ENCODE assay signal across 1 cellular context in the genomic region with DNA sequence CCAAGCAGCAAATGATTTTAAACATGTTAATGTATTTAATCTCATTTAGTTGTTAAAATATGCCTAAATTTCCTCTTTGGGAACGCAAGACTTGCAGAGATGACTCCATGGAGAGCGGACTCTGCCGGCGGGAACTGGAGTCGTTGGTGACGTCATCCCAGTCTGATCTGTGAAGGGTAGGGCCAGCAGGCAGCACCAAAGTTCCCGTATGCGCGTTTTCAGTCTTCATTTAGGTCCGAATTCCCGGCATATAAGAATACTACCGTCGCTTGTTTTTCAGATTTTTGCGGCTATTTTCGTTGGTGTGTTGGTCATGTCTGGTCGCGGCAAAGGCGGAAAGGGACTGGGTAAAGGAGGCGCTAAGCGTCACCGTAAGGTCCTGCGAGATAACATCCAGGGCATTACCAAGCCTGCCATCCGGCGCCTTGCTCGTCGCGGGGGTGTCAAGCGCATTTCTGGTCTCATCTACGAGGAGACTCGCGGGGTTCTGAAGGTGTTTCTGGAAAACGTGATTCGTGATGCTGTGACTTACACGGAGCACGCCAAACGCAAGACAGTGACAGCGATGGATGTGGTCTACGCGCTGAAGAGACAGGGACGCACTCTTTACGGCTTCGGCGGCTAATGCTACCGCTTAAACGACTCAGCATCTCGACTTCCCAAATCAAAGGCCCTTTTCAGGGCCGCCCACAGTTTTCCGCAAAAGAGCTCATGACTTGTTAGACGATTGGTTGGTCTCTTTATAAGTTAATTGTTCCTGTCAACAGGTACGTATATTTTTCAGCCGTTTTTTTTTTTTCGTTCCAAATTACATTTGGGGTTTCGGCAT.
TF ChIP-seq lines count a peak whose summit lies in the region.

No MANE protein-coding gene starts in this region.

TF ChIP-seq in HepG2, 621 proteins besides CTCF, POLR2A, EP300 and RAD21 (continued from another document and continues in another):
- TF ChIP-seq TERF1 (CRISPR knock-in tag; IDR thresholded peaks at IDR 0.05), result no peak
- peak; percentile 43; the same call in 1 of the 2 replicates for TF ChIP-seq ZNF703 (CRISPR knock-in tag; IDR thresholded peaks at IDR 0.05; ENCODE audit: borderline replicate concordance)
- TF ChIP-seq HNRNPLL (IDR thresholded peaks at IDR 0.05; ENCODE audit: low read depth, low read length, poor library complexity, severe bottlenecking), result peak; percentile 53
- TF ChIP-seq ZNF878 (CRISPR knock-in tag; IDR thresholded peaks at IDR 0.05), result peak; percentile 93; the same call in 1 of the 2 replicates
- TF ChIP-seq, protein P1, sequence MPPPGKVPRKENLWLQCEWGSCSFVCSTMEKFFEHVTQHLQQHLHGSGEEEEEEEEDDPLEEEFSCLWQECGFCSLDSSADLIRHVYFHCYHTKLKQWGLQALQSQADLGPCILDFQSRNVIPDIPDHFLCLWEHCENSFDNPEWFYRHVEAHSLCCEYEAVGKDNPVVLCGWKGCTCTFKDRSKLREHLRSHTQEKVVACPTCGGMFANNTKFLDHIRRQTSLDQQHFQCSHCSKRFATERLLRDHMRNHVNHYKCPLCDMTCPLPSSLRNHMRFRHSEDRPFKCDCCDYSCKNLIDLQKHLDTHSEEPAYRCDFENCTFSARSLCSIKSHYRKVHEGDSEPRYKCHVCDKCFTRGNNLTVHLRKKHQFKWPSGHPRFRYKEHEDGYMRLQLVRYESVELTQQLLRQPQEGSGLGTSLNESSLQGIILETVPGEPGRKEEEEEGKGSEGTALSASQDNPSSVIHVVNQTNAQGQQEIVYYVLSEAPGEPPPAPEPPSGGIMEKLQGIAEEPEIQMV (CRISPR knock-in tag; IDR thresholded peaks at IDR 0.05; ENCODE audit: low read depth), result peak; percentile 100
- peak; percentile 88 for TF ChIP-seq ZSCAN9 (CRISPR knock-in tag; IDR thresholded peaks at IDR 0.05; ENCODE audit: borderline replicate concordance)
- TF ChIP-seq ZSCAN21 (CRISPR knock-in tag; IDR thresholded peaks at IDR 0.05; ENCODE audit: borderline replicate concordance), result 0 out of 2 replicates have a peak, but pooled peaks have one; percentile 19
- peak; percentile 71 for TF ChIP-seq PHF8 (CRISPR knock-in tag; IDR thresholded peaks at IDR 0.05)
- TF ChIP-seq, protein P2, sequence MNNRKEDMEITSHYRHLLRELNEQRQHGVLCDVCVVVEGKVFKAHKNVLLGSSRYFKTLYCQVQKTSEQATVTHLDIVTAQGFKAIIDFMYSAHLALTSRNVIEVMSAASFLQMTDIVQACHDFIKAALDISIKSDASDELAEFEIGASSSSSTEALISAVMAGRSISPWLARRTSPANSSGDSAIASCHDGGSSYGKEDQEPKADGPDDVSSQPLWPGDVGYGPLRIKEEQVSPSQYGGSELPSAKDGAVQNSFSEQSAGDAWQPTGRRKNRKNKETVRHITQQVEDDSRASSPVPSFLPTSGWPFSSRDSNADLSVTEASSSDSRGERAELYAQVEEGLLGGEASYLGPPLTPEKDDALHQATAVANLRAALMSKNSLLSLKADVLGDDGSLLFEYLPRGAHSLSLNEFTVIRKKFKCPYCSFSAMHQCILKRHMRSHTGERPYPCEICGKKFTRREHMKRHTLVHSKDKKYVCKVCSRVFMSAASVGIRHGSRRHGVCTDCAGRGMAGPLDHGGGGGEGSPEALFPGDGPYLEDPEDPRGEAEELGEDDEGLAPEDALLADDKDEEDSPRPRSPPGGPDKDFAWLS (CRISPR knock-in tag; IDR thresholded peaks at IDR 0.05; ENCODE audit: borderline replicate concordance), result no peak
- TF ChIP-seq, protein P3, sequence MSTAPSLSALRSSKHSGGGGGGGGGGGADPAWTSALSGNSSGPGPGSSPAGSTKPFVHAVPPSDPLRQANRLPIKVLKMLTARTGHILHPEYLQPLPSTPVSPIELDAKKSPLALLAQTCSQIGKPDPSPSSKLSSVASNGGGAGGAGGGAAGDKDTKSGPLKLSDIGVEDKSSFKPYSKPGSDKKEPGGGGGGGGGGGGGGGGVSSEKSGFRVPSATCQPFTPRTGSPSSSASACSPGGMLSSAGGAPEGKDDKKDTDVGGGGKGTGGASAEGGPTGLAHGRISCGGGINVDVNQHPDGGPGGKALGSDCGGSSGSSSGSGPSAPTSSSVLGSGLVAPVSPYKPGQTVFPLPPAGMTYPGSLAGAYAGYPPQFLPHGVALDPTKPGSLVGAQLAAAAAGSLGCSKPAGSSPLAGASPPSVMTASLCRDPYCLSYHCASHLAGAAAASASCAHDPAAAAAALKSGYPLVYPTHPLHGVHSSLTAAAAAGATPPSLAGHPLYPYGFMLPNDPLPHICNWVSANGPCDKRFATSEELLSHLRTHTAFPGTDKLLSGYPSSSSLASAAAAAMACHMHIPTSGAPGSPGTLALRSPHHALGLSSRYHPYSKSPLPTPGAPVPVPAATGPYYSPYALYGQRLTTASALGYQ (CRISPR knock-in tag; IDR thresholded peaks at IDR 0.05), result no peak; the same call in 1 of the 2 replicates
- TF ChIP-seq THAP9 (CRISPR knock-in tag; IDR thresholded peaks at IDR 0.05; ENCODE audit: borderline replicate concordance), result peak; percentile 17; the same call in 1 of the 2 replicates
- TF ChIP-seq AHR (CRISPR knock-in tag; IDR thresholded peaks at IDR 0.05), result peak; percentile 88; the same call in 1 of the 2 replicates
- TF ChIP-seq ZNF280D (CRISPR knock-in tag; IDR thresholded peaks at IDR 0.05), result no peak
- TF ChIP-seq ZIK1 (CRISPR knock-in tag; IDR thresholded peaks at IDR 0.05; ENCODE audit: borderline replicate concordance, low read depth), result 0 out of 2 replicates have a peak, but pooled peaks have one; percentile 73
- TF ChIP-seq NFKBIZ (CRISPR knock-in tag; IDR thresholded peaks at IDR 0.05), result peak; percentile 73
- TF ChIP-seq ZNF101 (CRISPR knock-in tag; IDR thresholded peaks at IDR 0.05; ENCODE audit: borderline replicate concordance, low read depth), result no peak; the same call in 1 of the 2 replicates
- TF ChIP-seq ZNF782 (CRISPR knock-in tag; IDR thresholded peaks at IDR 0.05; ENCODE audit: borderline replicate concordance), result no peak; the same call in 1 of the 2 replicates
- peak; percentile 86 for TF ChIP-seq ZHX2 (IDR thresholded peaks at IDR 0.05; ENCODE audit: low read depth)
- no peak; the same call in 1 of the 2 replicates for TF ChIP-seq ZHX2 (CRISPR knock-in tag; IDR thresholded peaks at IDR 0.05; ENCODE audit: borderline replicate concordance)
- TF ChIP-seq, protein P4, sequence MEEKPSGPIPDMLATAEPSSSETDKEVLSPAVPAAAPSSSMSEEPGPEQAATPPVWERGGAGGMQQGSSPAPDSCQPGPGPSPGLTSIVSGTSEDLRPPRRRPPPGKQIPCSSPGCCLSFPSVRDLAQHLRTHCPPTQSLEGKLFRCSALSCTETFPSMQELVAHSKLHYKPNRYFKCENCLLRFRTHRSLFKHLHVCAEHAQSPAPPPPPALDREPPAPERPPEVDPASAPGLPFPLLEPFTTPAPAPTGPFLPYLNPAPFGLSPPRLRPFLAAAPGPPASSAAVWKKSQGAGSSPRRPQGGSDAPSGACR (CRISPR knock-in tag; IDR thresholded peaks at IDR 0.05), result no peak
- TF ChIP-seq GPN1 (CRISPR knock-in tag; IDR thresholded peaks at IDR 0.05; ENCODE audit: borderline replicate concordance), result no peak
- peak; percentile 74 for TF ChIP-seq KLF12 (CRISPR knock-in tag; IDR thresholded peaks at IDR 0.05; ENCODE audit: borderline replicate concordance)
- peak; percentile 75; the same call in 1 of the 2 replicates for TF ChIP-seq ZBTB20 (CRISPR knock-in tag; IDR thresholded peaks at IDR 0.05; ENCODE audit: borderline replicate concordance, low read depth)
- peak; percentile 31; the same call in 1 of the 2 replicates for TF ChIP-seq BHLHE40 (IDR thresholded peaks at IDR 0.05; ENCODE audit: low read length)
- TF ChIP-seq NCOA2 (CRISPR knock-in tag; IDR thresholded peaks at IDR 0.05), result peak; percentile 70
- no peak for TF ChIP-seq IKZF1 (IDR thresholded peaks at IDR 0.05)
- no peak for TF ChIP-seq ZFP41 (CRISPR knock-in tag; IDR thresholded peaks at IDR 0.05; ENCODE audit: borderline replicate concordance)
- no peak for TF ChIP-seq NFE2L1 (CRISPR knock-in tag; IDR thresholded peaks at IDR 0.05; ENCODE audit: borderline replicate concordance)
- TF ChIP-seq ZNF543 (CRISPR knock-in tag; IDR thresholded peaks at IDR 0.05), result peak; percentile 75; the same call in 1 of the 2 replicates
- no peak for TF ChIP-seq CENPT (CRISPR knock-in tag; IDR thresholded peaks at IDR 0.05; ENCODE audit: low read depth)
- TF ChIP-seq STAT5B (CRISPR knock-in tag; IDR thresholded peaks at IDR 0.05), result 0 out of 2 replicates have a peak, but pooled peaks have one; percentile 34
- no peak for TF ChIP-seq ISX (CRISPR knock-in tag; conservative IDR thresholded peaks at IDR 0.05)
- peak; percentile 91 for TF ChIP-seq REPIN1 (CRISPR knock-in tag; IDR thresholded peaks at IDR 0.05; ENCODE audit: borderline replicate concordance, low read depth)
- 0 out of 2 replicates have a peak, but pooled peaks have one; percentile 64 for TF ChIP-seq ZNF224 (CRISPR knock-in tag; IDR thresholded peaks at IDR 0.05)
